ENCODE assay signal across 1 cellular context in the genomic region with DNA sequence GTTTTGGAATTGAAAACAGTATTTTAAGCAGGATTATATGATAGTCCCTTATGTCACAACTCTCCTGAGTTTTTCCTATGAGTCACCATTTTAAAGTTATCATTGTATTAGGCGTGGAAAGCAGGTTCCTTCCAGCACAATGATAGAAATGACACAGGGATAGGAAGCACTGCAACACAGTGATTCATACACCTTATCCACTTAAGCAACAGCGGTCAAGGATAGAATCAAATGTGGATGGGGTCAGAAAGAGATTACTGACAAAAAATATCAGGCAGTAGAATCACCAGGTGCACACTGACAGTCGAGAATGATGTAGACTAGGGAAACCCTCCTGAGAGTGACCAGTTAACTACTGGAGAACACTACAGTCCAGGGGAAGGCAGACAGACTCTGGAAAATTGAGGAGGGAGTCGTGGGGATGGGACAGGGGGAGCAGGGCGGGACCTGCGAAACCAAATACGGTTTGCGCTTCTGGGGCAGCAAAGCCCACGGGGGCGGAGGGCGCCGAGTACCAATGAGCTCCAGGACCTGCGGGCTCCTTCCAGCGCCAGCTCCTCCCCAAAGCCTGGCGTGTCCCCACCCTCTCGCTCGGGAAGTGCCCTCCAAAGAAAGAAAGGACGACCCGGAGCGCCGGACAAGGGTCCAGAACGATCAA.
TF ChIP-seq lines count a peak whose summit lies in the region.

No MANE protein-coding gene starts in this region.

TF ChIP-seq in HEK293, 187 proteins besides CTCF, POLR2A, EP300 and RAD21 (continued from another document):
- TF ChIP-seq ZNF514 (tag by site-specific recombination; IDR thresholded peaks at IDR 0.05) (no peak), ZNF133 (tag by site-specific recombination; IDR thresholded peaks at IDR 0.05) (no peak), ZNF394 (tag by site-specific recombination; IDR thresholded peaks at IDR 0.05; ENCODE audit: borderline replicate concordance) (0 out of 2 replicates have a peak, but pooled peaks have one; percentile 40), ZBTB48 (tag by site-specific recombination; IDR thresholded peaks at IDR 0.05) (no peak), BCL11B (tag by site-specific recombination; IDR thresholded peaks at IDR 0.05; ENCODE audit: low read depth) (no peak), ZNF664 (tag by site-specific recombination; IDR thresholded peaks at IDR 0.05) (no peak), ZNF274 (IDR thresholded peaks at IDR 0.05; ENCODE audit: low read length) (no peak), ZNF274 (tag by site-specific recombination; IDR thresholded peaks at IDR 0.05; ENCODE audit: borderline replicate concordance) (no peak), ZNF473 (tag by site-specific recombination; IDR thresholded peaks at IDR 0.05) (no peak), ZNF248 (tag by site-specific recombination; IDR thresholded peaks at IDR 0.05) (no peak), TRIM28 (IDR thresholded peaks at IDR 0.05; ENCODE audit: borderline replicate concordance, low read length) (no peak), ZNF561 (tag by site-specific recombination; IDR thresholded peaks at IDR 0.05; ENCODE audit: borderline replicate concordance) (no peak), WT1 (tag by site-specific recombination; IDR thresholded peaks at IDR 0.05) (no peak; the same call in 1 of the 2 replicates), ZNF521 (tag by site-specific recombination; IDR thresholded peaks at IDR 0.05) (no peak), ZNF157 (tag by site-specific recombination; IDR thresholded peaks at IDR 0.05) (no peak), ZNF571 (tag by site-specific recombination; IDR thresholded peaks at IDR 0.05) (no peak), ZNF266 (tag by site-specific recombination; IDR thresholded peaks at IDR 0.05; ENCODE audit: low read depth) (no peak), SCRT2 (tag by site-specific recombination; IDR thresholded peaks at IDR 0.05) (no peak; the same call in 1 of the 2 replicates), ZNF768 (tag by site-specific recombination; IDR thresholded peaks at IDR 0.05) (no peak), KLF10 (tag by site-specific recombination; IDR thresholded peaks at IDR 0.05) (no peak), ZNF555 (tag by site-specific recombination; conservative IDR thresholded peaks at IDR 0.05) (no peak), SP2 (tag by site-specific recombination; IDR thresholded peaks at IDR 0.05) (no peak), ZBTB7A (tag by site-specific recombination; IDR thresholded peaks at IDR 0.05; ENCODE audit: low read depth) (no peak)
- TF ChIP-seq, protein P1, sequence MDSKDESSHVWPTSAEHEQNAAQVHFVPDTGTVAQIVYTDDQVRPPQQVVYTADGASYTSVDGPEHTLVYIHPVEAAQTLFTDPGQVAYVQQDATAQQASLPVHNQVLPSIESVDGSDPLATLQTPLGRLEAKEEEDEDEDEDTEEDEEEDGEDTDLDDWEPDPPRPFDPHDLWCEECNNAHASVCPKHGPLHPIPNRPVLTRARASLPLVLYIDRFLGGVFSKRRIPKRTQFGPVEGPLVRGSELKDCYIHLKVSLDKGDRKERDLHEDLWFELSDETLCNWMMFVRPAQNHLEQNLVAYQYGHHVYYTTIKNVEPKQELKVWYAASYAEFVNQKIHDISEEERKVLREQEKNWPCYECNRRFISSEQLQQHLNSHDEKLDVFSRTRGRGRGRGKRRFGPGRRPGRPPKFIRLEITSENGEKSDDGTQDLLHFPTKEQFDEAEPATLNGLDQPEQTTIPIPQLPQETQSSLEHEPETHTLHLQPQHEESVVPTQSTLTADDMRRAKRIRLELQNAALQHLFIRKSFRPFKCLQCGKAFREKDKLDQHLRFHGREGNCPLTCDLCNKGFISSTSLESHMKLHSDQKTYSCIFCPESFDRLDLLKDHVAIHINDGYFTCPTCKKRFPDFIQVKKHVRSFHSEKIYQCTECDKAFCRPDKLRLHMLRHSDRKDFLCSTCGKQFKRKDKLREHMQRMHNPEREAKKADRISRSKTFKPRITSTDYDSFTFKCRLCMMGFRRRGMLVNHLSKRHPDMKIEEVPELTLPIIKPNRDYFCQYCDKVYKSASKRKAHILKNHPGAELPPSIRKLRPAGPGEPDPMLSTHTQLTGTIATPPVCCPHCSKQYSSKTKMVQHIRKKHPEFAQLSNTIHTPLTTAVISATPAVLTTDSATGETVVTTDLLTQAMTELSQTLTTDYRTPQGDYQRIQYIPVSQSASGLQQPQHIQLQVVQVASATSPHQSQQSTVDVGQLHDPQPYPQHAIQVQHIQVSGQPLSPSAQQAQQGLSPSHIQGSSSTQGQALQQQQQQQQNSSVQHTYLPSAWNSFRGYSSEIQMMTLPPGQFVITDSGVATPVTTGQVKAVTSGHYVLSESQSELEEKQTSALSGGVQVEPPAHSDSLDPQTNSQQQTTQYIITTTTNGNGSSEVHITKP (tag by site-specific recombination; IDR thresholded peaks at IDR 0.05): 0 out of 2 replicates have a peak, but pooled peaks have one; percentile 9
- TF ChIP-seq, protein P2, sequence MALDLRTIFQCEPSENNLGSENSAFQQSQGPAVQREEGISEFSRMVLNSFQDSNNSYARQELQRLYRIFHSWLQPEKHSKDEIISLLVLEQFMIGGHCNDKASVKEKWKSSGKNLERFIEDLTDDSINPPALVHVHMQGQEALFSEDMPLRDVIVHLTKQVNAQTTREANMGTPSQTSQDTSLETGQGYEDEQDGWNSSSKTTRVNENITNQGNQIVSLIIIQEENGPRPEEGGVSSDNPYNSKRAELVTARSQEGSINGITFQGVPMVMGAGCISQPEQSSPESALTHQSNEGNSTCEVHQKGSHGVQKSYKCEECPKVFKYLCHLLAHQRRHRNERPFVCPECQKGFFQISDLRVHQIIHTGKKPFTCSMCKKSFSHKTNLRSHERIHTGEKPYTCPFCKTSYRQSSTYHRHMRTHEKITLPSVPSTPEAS (tag by site-specific recombination; IDR thresholded peaks at IDR 0.05): no peak
- TF ChIP-seq, protein P3, sequence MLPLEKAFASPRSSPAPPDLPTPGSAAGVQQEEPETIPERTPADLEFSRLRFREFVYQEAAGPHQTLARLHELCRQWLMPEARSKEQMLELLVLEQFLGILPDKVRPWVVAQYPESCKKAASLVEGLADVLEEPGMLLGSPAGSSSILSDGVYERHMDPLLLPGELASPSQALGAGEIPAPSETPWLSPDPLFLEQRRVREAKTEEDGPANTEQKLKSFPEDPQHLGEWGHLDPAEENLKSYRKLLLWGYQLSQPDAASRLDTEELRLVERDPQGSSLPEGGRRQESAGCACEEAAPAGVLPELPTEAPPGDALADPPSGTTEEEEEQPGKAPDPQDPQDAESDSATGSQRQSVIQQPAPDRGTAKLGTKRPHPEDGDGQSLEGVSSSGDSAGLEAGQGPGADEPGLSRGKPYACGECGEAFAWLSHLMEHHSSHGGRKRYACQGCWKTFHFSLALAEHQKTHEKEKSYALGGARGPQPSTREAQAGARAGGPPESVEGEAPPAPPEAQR (tag by site-specific recombination; IDR thresholded peaks at IDR 0.05): no peak
- TF ChIP-seq, protein P4, sequence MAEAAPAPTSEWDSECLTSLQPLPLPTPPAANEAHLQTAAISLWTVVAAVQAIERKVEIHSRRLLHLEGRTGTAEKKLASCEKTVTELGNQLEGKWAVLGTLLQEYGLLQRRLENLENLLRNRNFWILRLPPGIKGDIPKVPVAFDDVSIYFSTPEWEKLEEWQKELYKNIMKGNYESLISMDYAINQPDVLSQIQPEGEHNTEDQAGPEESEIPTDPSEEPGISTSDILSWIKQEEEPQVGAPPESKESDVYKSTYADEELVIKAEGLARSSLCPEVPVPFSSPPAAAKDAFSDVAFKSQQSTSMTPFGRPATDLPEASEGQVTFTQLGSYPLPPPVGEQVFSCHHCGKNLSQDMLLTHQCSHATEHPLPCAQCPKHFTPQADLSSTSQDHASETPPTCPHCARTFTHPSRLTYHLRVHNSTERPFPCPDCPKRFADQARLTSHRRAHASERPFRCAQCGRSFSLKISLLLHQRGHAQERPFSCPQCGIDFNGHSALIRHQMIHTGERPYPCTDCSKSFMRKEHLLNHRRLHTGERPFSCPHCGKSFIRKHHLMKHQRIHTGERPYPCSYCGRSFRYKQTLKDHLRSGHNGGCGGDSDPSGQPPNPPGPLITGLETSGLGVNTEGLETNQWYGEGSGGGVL (tag by site-specific recombination; IDR thresholded peaks at IDR 0.05): no peak; the same call in 1 of the 2 replicates
- TF ChIP-seq, protein P5, sequence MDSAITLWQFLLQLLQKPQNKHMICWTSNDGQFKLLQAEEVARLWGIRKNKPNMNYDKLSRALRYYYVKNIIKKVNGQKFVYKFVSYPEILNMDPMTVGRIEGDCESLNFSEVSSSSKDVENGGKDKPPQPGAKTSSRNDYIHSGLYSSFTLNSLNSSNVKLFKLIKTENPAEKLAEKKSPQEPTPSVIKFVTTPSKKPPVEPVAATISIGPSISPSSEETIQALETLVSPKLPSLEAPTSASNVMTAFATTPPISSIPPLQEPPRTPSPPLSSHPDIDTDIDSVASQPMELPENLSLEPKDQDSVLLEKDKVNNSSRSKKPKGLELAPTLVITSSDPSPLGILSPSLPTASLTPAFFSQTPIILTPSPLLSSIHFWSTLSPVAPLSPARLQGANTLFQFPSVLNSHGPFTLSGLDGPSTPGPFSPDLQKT (IDR thresholded peaks at IDR 0.05; ENCODE audit: borderline replicate concordance, low read depth, low read length): no peak
- TF ChIP-seq, protein P6, sequence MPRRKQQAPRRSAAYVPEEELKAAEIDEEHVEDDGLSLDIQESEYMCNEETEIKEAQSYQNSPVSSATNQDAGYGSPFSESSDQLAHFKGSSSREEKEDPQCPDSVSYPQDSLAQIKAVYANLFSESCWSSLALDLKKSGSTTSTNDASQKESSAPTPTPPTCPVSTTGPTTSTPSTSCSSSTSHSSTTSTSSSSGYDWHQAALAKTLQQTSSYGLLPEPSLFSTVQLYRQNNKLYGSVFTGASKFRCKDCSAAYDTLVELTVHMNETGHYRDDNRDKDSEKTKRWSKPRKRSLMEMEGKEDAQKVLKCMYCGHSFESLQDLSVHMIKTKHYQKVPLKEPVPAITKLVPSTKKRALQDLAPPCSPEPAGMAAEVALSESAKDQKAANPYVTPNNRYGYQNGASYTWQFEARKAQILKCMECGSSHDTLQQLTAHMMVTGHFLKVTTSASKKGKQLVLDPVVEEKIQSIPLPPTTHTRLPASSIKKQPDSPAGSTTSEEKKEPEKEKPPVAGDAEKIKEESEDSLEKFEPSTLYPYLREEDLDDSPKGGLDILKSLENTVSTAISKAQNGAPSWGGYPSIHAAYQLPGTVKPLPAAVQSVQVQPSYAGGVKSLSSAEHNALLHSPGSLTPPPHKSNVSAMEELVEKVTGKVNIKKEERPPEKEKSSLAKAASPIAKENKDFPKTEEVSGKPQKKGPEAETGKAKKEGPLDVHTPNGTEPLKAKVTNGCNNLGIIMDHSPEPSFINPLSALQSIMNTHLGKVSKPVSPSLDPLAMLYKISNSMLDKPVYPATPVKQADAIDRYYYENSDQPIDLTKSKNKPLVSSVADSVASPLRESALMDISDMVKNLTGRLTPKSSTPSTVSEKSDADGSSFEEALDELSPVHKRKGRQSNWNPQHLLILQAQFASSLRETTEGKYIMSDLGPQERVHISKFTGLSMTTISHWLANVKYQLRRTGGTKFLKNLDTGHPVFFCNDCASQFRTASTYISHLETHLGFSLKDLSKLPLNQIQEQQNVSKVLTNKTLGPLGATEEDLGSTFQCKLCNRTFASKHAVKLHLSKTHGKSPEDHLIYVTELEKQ (tag by site-specific recombination; IDR thresholded peaks at IDR 0.05; ENCODE audit: borderline replicate concordance): no peak
TF ChIP-seq in HEK293: peak in this region for 17.
